Comparison of ENCODE assay signal across 11 cellular contexts in genomic region chr5:131396015-131396414, GRCh38.
DNase-seq lines count a peak whose midpoint lies in the region; ATAC-seq, FAIRE-seq and TF ChIP-seq lines count a peak whose summit lies in the region.
"Had no signal": no experiment of that assay in that cellular context is flagged by ENCODE, and none has a peak within 500 bp of the region (broad histone marks: within the 10 kb centered on the region; RNA-seq: fewer than 3 reads in every experiment).

No MANE protein-coding gene starts in this region.

- 2% methylated on average over 3 of the region's 3 CpGs for WGBS in GM12878 (ENCODE audit: insufficient coverage, insufficient replicate concordance, low lambda C conversion rate, missing lambda C conversion rate)

- POLR2A ChIA-PET in GM12878 (lab: Charles Lee): interaction anchor here (1.0 to 1.5 kb wide), 5 partner anchors 10 to 183 kb away, joined by 3 to 4 read pairs (median 3); no protein-coding TSS in a partner anchor

- TF ChIP-seq POLR2A in GM12878 (IDR thresholded peaks at IDR 0.05; ENCODE audit: low read depth, low read length): 0 out of 2 replicates have a peak, but pooled peaks have one; percentile 25

- H3K27ac ChIP-seq in GM12878 (ENCODE audit: control insufficient read depth, insufficient read depth): peak overlapping the region; percentile 45

- ATAC-seq in GM18519 (IDR thresholded peaks at IDR 0.05; ENCODE audit: low FRiP score, unreplicated experiment) (peak; percentile 91), GM21381 (IDR thresholded peaks at IDR 0.05; ENCODE audit: unreplicated experiment) (peak; percentile 84), HG03135 (IDR thresholded peaks at IDR 0.05; ENCODE audit: unreplicated experiment) (peak; percentile 82), GM12878 (peak; percentile 83)
- ATAC-seq: heart right ventricle had no signal

- H3K9ac ChIP-seq in GM12878 (ENCODE audit: control insufficient read depth, insufficient read depth, low read length): no peak overlapping the region

- no peak overlapping the region for H2AFZ ChIP-seq in GM12878 (ENCODE audit: control insufficient read depth, low read depth, low read length)

- H3K4me2 ChIP-seq in GM12878 (ENCODE audit: control insufficient read depth, insufficient read depth): peak overlapping the region; percentile 63; the same call in 1 of the 2 replicates

- peaks cover 5 to 31% of the 10 kb centered on the region in 2 experiments for H3K36me3 ChIP-seq in GM12878 (ENCODE audit: control insufficient read depth in 2 of 2, insufficient read depth in 2 of 2, low read length in 1 of 2)
- H3K36me3 ChIP-seq in HAP-1 (replicated peaks): peaks cover 14% of the 10 kb centered on the region

- H4K20me1 ChIP-seq in GM12878 (ENCODE audit: control insufficient read depth, insufficient read depth): no peaks in the 10 kb centered on the region

- H3K9me3 ChIP-seq in GM12878 (replicated peaks; ENCODE audit: control insufficient read depth, insufficient read depth, low read length) (no peaks in the 10 kb centered on the region; the same call in 2 of the 3 replicates), HAP-1 (no peaks in the 10 kb centered on the region)
- H3K9me3 ChIP-seq: heart right ventricle, neutrophil had no signal

- H3K79me2 ChIP-seq in GM12878 (ENCODE audit: control insufficient read depth, insufficient read depth, low read length): peaks cover 2% of the 10 kb centered on the region; the same call in 1 of the 2 replicates

- FAIRE-seq in GM12878 (lab: Jason Lieb, UNC): peak; percentile 81

- intact Hi-C loops in GM12878 (cut with micrococcal nuclease; ENCODE audit: unreplicated experiment): no loop called here

- H3K27me3 ChIP-seq in GM12878 (replicated peaks in 1 of 2; ENCODE audit: control insufficient read depth in 2 of 2, insufficient read depth in 2 of 2, low read length in 1 of 2) (no peaks in the 10 kb centered on the region), HAP-1 (ENCODE audit: low read depth) (no peaks in the 10 kb centered on the region)
- H3K27me3 ChIP-seq: heart right ventricle, neutrophil had no signal

- BruUV-seq in GM12878 (replicated peaks; lab: Mats Ljungman, UMichigan): no TSS peak

- TF ChIP-seq EP300 in GM12878 (IDR thresholded peaks at IDR 0.05; ENCODE audit: borderline replicate concordance in 1 of 2, control insufficient read depth in 1 of 2, low read depth in 2 of 2, low read length in 2 of 2): peak; percentile 31 to 84; a peak in 2 of 4 replicates

- SMC1A ChIA-PET in GM12878 (lab: Charles Lee; ENCODE audit: uncharacterized antibody, unreplicated experiment): interaction anchor here (0.6 to 4.1 kb wide), 19 partner anchors 9 to 232 kb away, joined by 3 to 42 read pairs (median 4); partner anchors contain the start of gene CDC42SE2

- in situ Hi-C loops in GM12878 (cut with MboI) (no loop called here), HAP-1 (cut with MboI; ENCODE audit: low sequenced_read_pairs) (loop anchor here (25.0 kb wide), 1 partner anchor 234 kb away; the partner anchor contains the start of genes HINT1 and LYRM7)

- RAD21 ChIA-PET in GM12878 (lab: Charles Lee; ENCODE audit: unreplicated experiment): interaction anchor here (0.7 to 4.4 kb wide), 17 partner anchors 10 to 525 kb away, joined by 3 to 29 read pairs (median 4); no protein-coding TSS in a partner anchor

- H3K4me1 ChIP-seq in GM12878 (ENCODE audit: control insufficient read depth, insufficient read depth, low read length) (peaks cover 29% of the 10 kb centered on the region), HAP-1 (no peaks in the 10 kb centered on the region)

- H3K4me3 ChIP-seq in GM12878 (no peak overlapping the region), HAP-1 (no peak overlapping the region)
- H3K4me3 ChIP-seq: heart right ventricle had no signal

- no peak for TF ChIP-seq RAD21 in GM12878 (IDR thresholded peaks at IDR 0.05; ENCODE audit: insufficient read depth, low read depth, low read length)

- CTCF ChIA-PET in GM12878 (lab: Yijun Ruan, JAX): interaction anchor here (0.8 to 1.9 kb wide), 9 partner anchors 9 to 524 kb away, joined by 3 to 9 read pairs (median 4); no protein-coding TSS in a partner anchor

- DNase-seq in GM12878 (ENCODE audit: low read depth, low spot score) (no peak), HAP-1 (ENCODE audit: low spot score in 2 of 2) (no peak), NCI-H2196 (lab: John Stamatoyannopoulos, UW; ENCODE audit: unreplicated experiment) (no peak)
- DNase-seq in effector CD4-positive, alpha-beta T cell: no peak
- DNase-seq in activated CD4-positive, alpha-beta T cell treated with anti-CD3 and anti-CD28 coated beads for 4 hours: no peak
- DNase-seq: heart right ventricle, NCI-H446 treated with DMSO at 0.1 percent for 48 hours had no signal

- no peak for TF ChIP-seq CTCF in GM12878 (IDR thresholded peaks at IDR 0.05 in 2 of 3, conservative IDR thresholded peaks at IDR 0.05 in 1 of 3; ENCODE audit: control insufficient read depth in 2 of 3, extremely low read depth in 1 of 3, insufficient read depth in 1 of 3, low read depth in 3 of 3, low read length in 3 of 3)

TF ChIP-seq in GM12878, 131 proteins besides CTCF, POLR2A, EP300 and RAD21 (continues in another document):
- TF ChIP-seq, protein P1, sequence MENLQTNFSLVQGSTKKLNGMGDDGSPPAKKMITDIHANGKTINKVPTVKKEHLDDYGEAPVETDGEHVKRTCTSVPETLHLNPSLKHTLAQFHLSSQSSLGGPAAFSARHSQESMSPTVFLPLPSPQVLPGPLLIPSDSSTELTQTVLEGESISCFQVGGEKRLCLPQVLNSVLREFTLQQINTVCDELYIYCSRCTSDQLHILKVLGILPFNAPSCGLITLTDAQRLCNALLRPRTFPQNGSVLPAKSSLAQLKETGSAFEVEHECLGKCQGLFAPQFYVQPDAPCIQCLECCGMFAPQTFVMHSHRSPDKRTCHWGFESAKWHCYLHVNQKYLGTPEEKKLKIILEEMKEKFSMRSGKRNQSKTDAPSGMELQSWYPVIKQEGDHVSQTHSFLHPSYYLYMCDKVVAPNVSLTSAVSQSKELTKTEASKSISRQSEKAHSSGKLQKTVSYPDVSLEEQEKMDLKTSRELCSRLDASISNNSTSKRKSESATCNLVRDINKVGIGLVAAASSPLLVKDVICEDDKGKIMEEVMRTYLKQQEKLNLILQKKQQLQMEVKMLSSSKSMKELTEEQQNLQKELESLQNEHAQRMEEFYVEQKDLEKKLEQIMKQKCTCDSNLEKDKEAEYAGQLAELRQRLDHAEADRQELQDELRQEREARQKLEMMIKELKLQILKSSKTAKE (IDR thresholded peaks at IDR 0.05; ENCODE audit: low read depth, poor library complexity, severe bottlenecking): peak; percentile 52
- TF ChIP-seq, protein P2, sequence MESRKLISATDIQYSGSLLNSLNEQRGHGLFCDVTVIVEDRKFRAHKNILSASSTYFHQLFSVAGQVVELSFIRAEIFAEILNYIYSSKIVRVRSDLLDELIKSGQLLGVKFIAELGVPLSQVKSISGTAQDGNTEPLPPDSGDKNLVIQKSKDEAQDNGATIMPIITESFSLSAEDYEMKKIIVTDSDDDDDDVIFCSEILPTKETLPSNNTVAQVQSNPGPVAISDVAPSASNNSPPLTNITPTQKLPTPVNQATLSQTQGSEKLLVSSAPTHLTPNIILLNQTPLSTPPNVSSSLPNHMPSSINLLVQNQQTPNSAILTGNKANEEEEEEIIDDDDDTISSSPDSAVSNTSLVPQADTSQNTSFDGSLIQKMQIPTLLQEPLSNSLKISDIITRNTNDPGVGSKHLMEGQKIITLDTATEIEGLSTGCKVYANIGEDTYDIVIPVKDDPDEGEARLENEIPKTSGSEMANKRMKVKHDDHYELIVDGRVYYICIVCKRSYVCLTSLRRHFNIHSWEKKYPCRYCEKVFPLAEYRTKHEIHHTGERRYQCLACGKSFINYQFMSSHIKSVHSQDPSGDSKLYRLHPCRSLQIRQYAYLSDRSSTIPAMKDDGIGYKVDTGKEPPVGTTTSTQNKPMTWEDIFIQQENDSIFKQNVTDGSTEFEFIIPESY (IDR thresholded peaks at IDR 0.05): no peak
- TF ChIP-seq IKZF1 (conservative IDR thresholded peaks at IDR 0.05) (0 out of 2 replicates have a peak, but pooled peaks have one; percentile 37), SPI1 (IDR thresholded peaks at IDR 0.05; ENCODE audit: borderline replicate concordance, insufficient read depth, low read depth, low read length) (no peak), RELB (IDR thresholded peaks at IDR 0.05; ENCODE audit: low read depth) (peak; percentile 71; the same call in 1 of the 2 replicates), TARDBP (IDR thresholded peaks at IDR 0.05; ENCODE audit: borderline replicate concordance) (no peak), ZNF384 (IDR thresholded peaks at IDR 0.05; ENCODE audit: borderline replicate concordance, low read depth, low read length) (no peak), TCF12 (IDR thresholded peaks at IDR 0.05; ENCODE audit: low read depth, low read length) (no peak), RAD51 (IDR thresholded peaks at IDR 0.05) (no peak)
- TF ChIP-seq, protein P3, sequence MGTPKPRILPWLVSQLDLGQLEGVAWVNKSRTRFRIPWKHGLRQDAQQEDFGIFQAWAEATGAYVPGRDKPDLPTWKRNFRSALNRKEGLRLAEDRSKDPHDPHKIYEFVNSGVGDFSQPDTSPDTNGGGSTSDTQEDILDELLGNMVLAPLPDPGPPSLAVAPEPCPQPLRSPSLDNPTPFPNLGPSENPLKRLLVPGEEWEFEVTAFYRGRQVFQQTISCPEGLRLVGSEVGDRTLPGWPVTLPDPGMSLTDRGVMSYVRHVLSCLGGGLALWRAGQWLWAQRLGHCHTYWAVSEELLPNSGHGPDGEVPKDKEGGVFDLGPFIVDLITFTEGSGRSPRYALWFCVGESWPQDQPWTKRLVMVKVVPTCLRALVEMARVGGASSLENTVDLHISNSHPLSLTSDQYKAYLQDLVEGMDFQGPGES (IDR thresholded peaks at IDR 0.05): no peak
